ENCODE assay signal across 3 cellular contexts in the genomic region with DNA sequence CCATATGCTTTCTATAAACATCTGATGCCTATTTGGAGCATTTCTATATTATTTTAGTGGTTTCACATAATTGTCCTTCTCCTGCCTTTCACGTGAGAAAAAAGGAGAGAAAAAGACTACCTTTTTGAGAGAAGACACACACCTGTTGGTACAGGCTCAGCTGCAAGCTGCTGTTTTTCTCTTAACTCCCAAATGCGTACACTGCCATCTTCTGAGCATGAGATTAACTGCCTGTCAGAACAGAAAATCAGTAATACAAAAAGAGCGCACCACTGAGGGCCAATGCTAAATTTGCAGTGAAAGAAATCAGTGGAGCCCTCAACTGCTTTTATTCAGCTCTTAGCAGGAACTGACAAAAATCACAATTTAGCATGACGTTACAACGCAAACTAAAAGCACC.
TF ChIP-seq lines count a peak whose summit lies in the region.

No MANE protein-coding gene starts in this region.

TF ChIP-seq in SK-N-SH, 30 proteins besides CTCF, POLR2A, EP300 and RAD21:
- TF ChIP-seq SMC3 (IDR thresholded peaks at IDR 0.05; ENCODE audit: low read depth, low read length) (peak; percentile 49; the same call in 1 of the 2 replicates), TEAD4 (IDR thresholded peaks at IDR 0.05; ENCODE audit: borderline replicate concordance, insufficient read depth) (no peak)

TF ChIP-seq in SK-N-SH treated with all-trans-retinoic acid at 6 μM for 48 hours, 23 proteins besides CTCF, POLR2A, EP300 and RAD21:
- TF ChIP-seq ISL1 (CRISPR knock-in tag; IDR thresholded peaks at IDR 0.05) (no peak), TCF4 (CRISPR knock-in tag; IDR thresholded peaks at IDR 0.05; ENCODE audit: borderline replicate concordance) (no peak), OSR1 (CRISPR knock-in tag; IDR thresholded peaks at IDR 0.05) (no peak), SNAI2 (CRISPR knock-in tag; IDR thresholded peaks at IDR 0.05) (no peak), ZNF70 (CRISPR knock-in tag; IDR thresholded peaks at IDR 0.05) (no peak), TOX (CRISPR knock-in tag; IDR thresholded peaks at IDR 0.05; ENCODE audit: borderline replicate concordance) (no peak), ARNTL (CRISPR knock-in tag; IDR thresholded peaks at IDR 0.05; ENCODE audit: borderline replicate concordance, low read depth) (no peak), ZC3H10 (CRISPR knock-in tag; IDR thresholded peaks at IDR 0.05) (no peak), GLIS3 (CRISPR knock-in tag; IDR thresholded peaks at IDR 0.05) (no peak), POU6F1 (CRISPR knock-in tag; IDR thresholded peaks at IDR 0.05; ENCODE audit: borderline replicate concordance, low read depth) (no peak), RARB (CRISPR knock-in tag; IDR thresholded peaks at IDR 0.05) (no peak), ESRRG (CRISPR knock-in tag; IDR thresholded peaks at IDR 0.05) (no peak), ZNF565 (CRISPR knock-in tag; conservative IDR thresholded peaks at IDR 0.05; ENCODE audit: low read depth) (no peak), ZFP3 (CRISPR knock-in tag; IDR thresholded peaks at IDR 0.05) (no peak)
- TF ChIP-seq, protein P1, sequence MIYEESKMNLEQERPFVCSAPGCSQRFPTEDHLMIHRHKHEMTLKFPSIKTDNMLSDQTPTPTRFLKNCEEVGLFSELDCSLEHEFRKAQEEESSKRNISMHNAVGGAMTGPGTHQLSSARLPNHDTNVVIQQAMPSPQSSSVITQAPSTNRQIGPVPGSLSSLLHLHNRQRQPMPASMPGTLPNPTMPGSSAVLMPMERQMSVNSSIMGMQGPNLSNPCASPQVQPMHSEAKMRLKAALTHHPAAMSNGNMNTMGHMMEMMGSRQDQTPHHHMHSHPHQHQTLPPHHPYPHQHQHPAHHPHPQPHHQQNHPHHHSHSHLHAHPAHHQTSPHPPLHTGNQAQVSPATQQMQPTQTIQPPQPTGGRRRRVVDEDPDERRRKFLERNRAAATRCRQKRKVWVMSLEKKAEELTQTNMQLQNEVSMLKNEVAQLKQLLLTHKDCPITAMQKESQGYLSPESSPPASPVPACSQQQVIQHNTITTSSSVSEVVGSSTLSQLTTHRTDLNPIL (CRISPR knock-in tag; IDR thresholded peaks at IDR 0.05; ENCODE audit: low read depth): no peak
- TF ChIP-seq, protein P2, sequence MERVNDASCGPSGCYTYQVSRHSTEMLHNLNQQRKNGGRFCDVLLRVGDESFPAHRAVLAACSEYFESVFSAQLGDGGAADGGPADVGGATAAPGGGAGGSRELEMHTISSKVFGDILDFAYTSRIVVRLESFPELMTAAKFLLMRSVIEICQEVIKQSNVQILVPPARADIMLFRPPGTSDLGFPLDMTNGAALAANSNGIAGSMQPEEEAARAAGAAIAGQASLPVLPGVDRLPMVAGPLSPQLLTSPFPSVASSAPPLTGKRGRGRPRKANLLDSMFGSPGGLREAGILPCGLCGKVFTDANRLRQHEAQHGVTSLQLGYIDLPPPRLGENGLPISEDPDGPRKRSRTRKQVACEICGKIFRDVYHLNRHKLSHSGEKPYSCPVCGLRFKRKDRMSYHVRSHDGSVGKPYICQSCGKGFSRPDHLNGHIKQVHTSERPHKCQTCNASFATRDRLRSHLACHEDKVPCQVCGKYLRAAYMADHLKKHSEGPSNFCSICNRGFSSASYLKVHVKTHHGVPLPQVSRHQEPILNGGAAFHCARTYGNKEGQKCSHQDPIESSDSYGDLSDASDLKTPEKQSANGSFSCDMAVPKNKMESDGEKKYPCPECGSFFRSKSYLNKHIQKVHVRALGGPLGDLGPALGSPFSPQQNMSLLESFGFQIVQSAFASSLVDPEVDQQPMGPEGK (CRISPR knock-in tag; IDR thresholded peaks at IDR 0.05; ENCODE audit: borderline replicate concordance): no peak
- TF ChIP-seq, protein P3, sequence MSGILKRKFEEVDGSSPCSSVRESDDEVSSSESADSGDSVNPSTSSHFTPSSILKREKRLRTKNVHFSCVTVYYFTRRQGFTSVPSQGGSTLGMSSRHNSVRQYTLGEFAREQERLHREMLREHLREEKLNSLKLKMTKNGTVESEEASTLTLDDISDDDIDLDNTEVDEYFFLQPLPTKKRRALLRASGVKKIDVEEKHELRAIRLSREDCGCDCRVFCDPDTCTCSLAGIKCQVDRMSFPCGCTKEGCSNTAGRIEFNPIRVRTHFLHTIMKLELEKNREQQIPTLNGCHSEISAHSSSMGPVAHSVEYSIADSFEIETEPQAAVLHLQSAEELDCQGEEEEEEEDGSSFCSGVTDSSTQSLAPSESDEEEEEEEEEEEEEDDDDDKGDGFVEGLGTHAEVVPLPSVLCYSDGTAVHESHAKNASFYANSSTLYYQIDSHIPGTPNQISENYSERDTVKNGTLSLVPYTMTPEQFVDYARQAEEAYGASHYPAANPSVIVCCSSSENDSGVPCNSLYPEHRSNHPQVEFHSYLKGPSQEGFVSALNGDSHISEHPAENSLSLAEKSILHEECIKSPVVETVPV (CRISPR knock-in tag; IDR thresholded peaks at IDR 0.05): no peak

TF ChIP-seq in H1, 55 proteins besides CTCF, POLR2A, EP300 and RAD21:
- no peak for TF ChIP-seq TAF1 (IDR thresholded peaks at IDR 0.05; ENCODE audit: low read depth, low read length)
- no peak for TF ChIP-seq SUZ12 (IDR thresholded peaks at IDR 0.05; ENCODE audit: low read length)
- TF ChIP-seq GTF2F1 (IDR thresholded peaks at IDR 0.05; ENCODE audit: borderline replicate concordance, low read depth, low read length): no peak
TF ChIP-seq in H1: peak in this region for 0.
